In the genomic region with DNA sequence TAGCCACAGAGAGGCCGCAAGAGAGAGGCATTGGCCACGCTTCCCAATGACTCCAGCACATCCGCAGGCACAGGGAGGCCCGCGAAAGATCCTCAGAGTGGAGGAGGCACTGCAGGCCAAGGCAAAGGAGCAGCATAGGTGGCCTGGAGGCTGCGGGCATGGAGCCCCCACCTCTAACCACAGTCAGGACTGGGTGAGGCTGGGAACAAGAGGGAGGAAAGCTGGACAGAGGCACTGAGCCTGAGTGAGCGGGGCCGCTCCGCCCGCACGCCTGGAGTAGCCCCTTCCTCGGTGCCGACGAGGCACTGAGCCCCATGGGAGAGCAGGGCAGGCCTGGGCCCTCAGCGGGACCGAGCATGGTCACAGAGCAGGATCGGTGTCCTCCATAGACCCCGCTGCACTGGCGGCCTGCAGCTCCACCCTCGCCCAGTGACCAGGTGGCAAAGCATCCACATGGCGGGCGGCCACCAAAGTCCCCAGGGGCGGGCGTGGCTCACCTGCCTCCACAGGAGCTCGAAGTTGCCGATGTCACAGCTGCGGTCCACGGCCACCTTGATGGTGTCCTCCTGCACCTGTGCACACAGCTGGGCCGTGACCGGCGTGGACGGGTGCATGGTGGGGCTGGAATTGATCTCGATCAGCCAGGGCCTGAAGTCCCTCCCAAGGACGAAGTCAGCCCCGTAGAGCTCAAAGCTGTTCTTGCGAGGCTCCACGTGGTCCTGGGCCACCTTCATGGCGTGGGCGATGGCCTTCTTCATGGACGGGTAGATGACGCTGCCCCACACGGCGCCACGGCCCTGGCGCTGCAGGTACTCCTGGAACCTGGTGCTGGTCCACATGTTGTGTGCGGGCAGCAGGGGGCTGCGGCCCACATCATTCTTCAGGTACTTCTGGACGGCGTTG, we compare ENCODE assay signal across 34 cellular contexts. TPM values are rescaled to one million over a fixed set of nuclear protein-coding genes. Genes with fewer than 3 reads are reported as not detected.
DNase-seq lines count a peak whose midpoint lies in the region; ATAC-seq, FAIRE-seq and TF ChIP-seq lines count a peak whose summit lies in the region.
"Had no signal": no experiment of that assay in that cellular context is flagged by ENCODE, and none has a peak within 500 bp of the region (broad histone marks: within the 10 kb centered on the region; RNA-seq: fewer than 3 reads in every experiment).

No MANE protein-coding gene starts in this region.

- no peaks in the 10 kb centered on the region for H3K36me3 ChIP-seq in K562 (ENCODE audit: control insufficient read depth, insufficient read depth, low read length)
- no peaks in the 10 kb centered on the region for H3K36me3 ChIP-seq in osteoblast (ENCODE audit: insufficient read depth, low read length)
- no peaks in the 10 kb centered on the region for H3K36me3 ChIP-seq in colonic mucosa
- H3K36me3 ChIP-seq: breast epithelium, pancreas, uterus had no signal

- H3K9ac ChIP-seq in K562 (ENCODE audit: insufficient read depth in 1 of 2, low read depth in 2 of 2, low read length in 2 of 2) (no peak overlapping the region), colonic mucosa (ENCODE audit: low read depth in 2 of 2, low read length in 2 of 2) (no peak overlapping the region)

- H2AFZ ChIP-seq in K562 (ENCODE audit: low read depth, low read length) (no peak overlapping the region), osteoblast (ENCODE audit: low read length) (no peak overlapping the region)

- CTCF ChIA-PET in K562 (lab: Yijun Ruan, JAX; ENCODE audit: low intra/inter-chr PET ratio) = interaction anchor here (2.7 kb wide), 1 partner anchor 101 kb away, joined by 37 read pairs; no protein-coding TSS in a partner anchor

- in situ Hi-C loops in K562 (cut with MboI) = loop anchor here (5.0 kb wide), 2 partner anchors 99 to 264 kb away; no protein-coding TSS in a partner anchor

- H3K4me1 ChIP-seq in K562 (replicated peaks in 1 of 2; ENCODE audit: control insufficient read depth in 2 of 2, insufficient read depth in 2 of 2, low read length in 2 of 2) (peaks cover 0 to 55% of the 10 kb centered on the region in 2 experiments; a peak in 2 of 5 replicates), osteoblast (ENCODE audit: insufficient read depth, low read length) (peaks cover 2% of the 10 kb centered on the region), colonic mucosa (no peaks in the 10 kb centered on the region)
- H3K4me1 ChIP-seq: pancreas had no signal

- no peak overlapping the region for H3K27ac ChIP-seq in K562 (ENCODE audit: extremely low read depth, low read depth, low read length)
- H3K27ac ChIP-seq in osteoblast (ENCODE audit: low read depth, low read length) = no peak overlapping the region
- no peak overlapping the region for H3K27ac ChIP-seq in colonic mucosa
- H3K27ac ChIP-seq: breast epithelium, C4-2B, epithelial cell of prostate, pancreas, testis, uterus had no signal

- DNase-seq in Right ventricle myocardium superior = peak; percentile 40
- DNase-seq in cardiac septum (ENCODE audit: low spot score) = no peak
- DNase-seq in K562 (ENCODE audit: extremely low read depth in 1 of 4, low spot score in 3 of 4) = no peak
- DNase-seq in osteoblast (ENCODE audit: insufficient read length, low spot score, missing footprints) = peak; percentile 51
- DNase-seq in colonic mucosa = no peak
- DNase-seq in SHP77 (lab: John Stamatoyannopoulos, UW) = no peak
- DNase-seq: ACHN; activated B cell treated with CpG ODN at 0.5 μM for 24 hours; activated CD4-positive, alpha-beta T cell treated with anti-CD3 and anti-CD28 coated beads, Interleukin-2, amount 50 U/mL, for 48 hours; Caco-2; effector CD4-positive, alpha-beta T cell; hippocampal formation; left colon; mammary epithelial cell; NCI-H1048; NCI-H1694; NCI-H446; NCI-H774; retina; stimulated activated CD8-positive, alpha-beta memory T cell treated with anti-CD3 and anti-CD28 coated beads, Interleukin-4, amount 100 ng/mL, for 48 hours; testis; uterus had no signal

- no peaks in the 10 kb centered on the region for H3K9me3 ChIP-seq in K562 (replicated peaks; ENCODE audit: control insufficient read depth, insufficient read depth, low read depth, low read length)
- H3K9me3 ChIP-seq in osteoblast (ENCODE audit: low read depth, low read length) = no peaks in the 10 kb centered on the region
- H3K9me3 ChIP-seq in colonic mucosa = no peaks in the 10 kb centered on the region
- H3K9me3 ChIP-seq: breast epithelium, Caco-2, pancreas, testis, uterus had no signal

- no peaks in the 10 kb centered on the region for H3K9me1 ChIP-seq in K562 (ENCODE audit: control insufficient read depth, insufficient read depth, low read length)

- ATAC-seq in Right ventricle myocardium superior (ENCODE audit: poor library complexity) (no peak), K562 (no peak), HG02588 (IDR thresholded peaks at IDR 0.05; ENCODE audit: unreplicated experiment) (no peak)

- POLR2A ChIA-PET in K562 (lab: Yijun Ruan, JAX) = interaction anchor here (0.5 to 0.7 kb wide), 3 partner anchors 112 to 248 kb away, joined by 3 to 4 read pairs (median 3); no protein-coding TSS in a partner anchor

- no peak for TF ChIP-seq CTCF in K562 (IDR thresholded peaks at IDR 0.05 in 2 of 3, conservative IDR thresholded peaks at IDR 0.05 in 1 of 3; ENCODE audit: insufficient read depth in 2 of 3, low read depth in 1 of 3, low read length in 3 of 3)
- TF ChIP-seq CTCF in osteoblast (IDR thresholded peaks at IDR 0.05; ENCODE audit: extremely low read depth, low read depth, low read length) = no peak
- no peak for TF ChIP-seq CTCF in colonic mucosa (IDR thresholded peaks at IDR 0.05)

- BruUV-seq in K562 (replicated peaks; lab: Mats Ljungman, UMichigan) = no TSS peak

- intact Hi-C loops in Right ventricle myocardium superior (cut with DNase I) (loop anchor here (2.0 to 10.0 kb wide), 2 partner anchors 101 to 257 kb away; no protein-coding TSS in a partner anchor), cardiac septum (cut with DNase I) (loop anchor here (5.0 kb wide), 2 partner anchors 39 to 254 kb away; no protein-coding TSS in a partner anchor), K562 (cut with micrococcal nuclease) (loop anchor here (5.0 kb wide), 1 partner anchor 264 kb away; no protein-coding TSS in a partner anchor), colonic mucosa (cut with DNase I) (loop anchor here (2.0 to 10.0 kb wide), 3 partner anchors 49 to 267 kb away; no protein-coding TSS in a partner anchor)

- H3K4me3 ChIP-seq in K562 (no peak overlapping the region), osteoblast (ENCODE audit: insufficient read depth, low read length) (no peak overlapping the region), colonic mucosa (no peak overlapping the region)
- H3K4me3 ChIP-seq: breast epithelium, pancreas, testis, uterus had no signal

- TF ChIP-seq POLR2A in K562 (conservative IDR thresholded peaks at IDR 0.05) = no peak

- H4K20me1 ChIP-seq in K562 (replicated peaks; ENCODE audit: control insufficient read depth, insufficient read depth, low read length) (no peaks in the 10 kb centered on the region; the same call in 1 of the 2 replicates), osteoblast (ENCODE audit: insufficient read depth, low read length) (no peaks in the 10 kb centered on the region)

- 31% methylated on average over 38 of the region's 49 CpGs for WGBS in K562 (ENCODE audit: insufficient coverage, low coverage, missing lambda C conversion rate)

- H3K79me2 ChIP-seq in K562 (ENCODE audit: control insufficient read depth, insufficient read depth, low read length) (no peaks in the 10 kb centered on the region), osteoblast (ENCODE audit: insufficient read depth, low read length) (no peaks in the 10 kb centered on the region)

- peaks cover 4 to 68% of the 10 kb centered on the region in 2 experiments; a peak in 4 of 5 replicates for H3K27me3 ChIP-seq in K562 (ENCODE audit: control insufficient read depth in 2 of 2, insufficient read depth in 2 of 2, low read length in 2 of 2)
- H3K27me3 ChIP-seq in osteoblast (ENCODE audit: insufficient read depth, low read length) = no peaks in the 10 kb centered on the region
- peaks cover 9% of the 10 kb centered on the region for H3K27me3 ChIP-seq in colonic mucosa
- H3K27me3 ChIP-seq: pancreas, testis had no signal

- no peak for TF ChIP-seq EP300 in K562 (IDR thresholded peaks at IDR 0.05; ENCODE audit: low read length)

- no peak for TF ChIP-seq RAD21 in K562 (CRISPR knock-in tag; conservative IDR thresholded peaks at IDR 0.05 in 1 of 2, IDR thresholded peaks at IDR 0.05 in 1 of 2)

- H3K4me2 ChIP-seq in K562 (ENCODE audit: insufficient read depth, low read length) (no peak overlapping the region), osteoblast (ENCODE audit: insufficient read depth, low read length) (no peak overlapping the region)

- FAIRE-seq in K562 (lab: Jason Lieb, UNC) = no peak
- FAIRE-seq: H54, pancreas, RCC 7860 had no signal

RNA-seq across cellular contexts. Expression of gene IL17REL, which starts 18.9 kb away (rescaled TPM):
- total RNA-seq in Right ventricle myocardium superior (not detected), cardiac septum (not detected), K562 (2014; rRNA removed) (0.05 and 0.29 TPM in 2 replicates), K562 (2014; rRNA removed; fragmentation: Illumina TruSeq; extraction: Trizol) (not detected in 2 replicates), K562 (2015; rRNA removed; fragmentation: Illumina TruSeq; extraction: Trizol) (0.11 and 0.15 TPM in 2 replicates), K562 (2021) (0.22 and 0.42 TPM in 2 replicates), osteoblast (not detected in 2 replicates), colonic mucosa (under 1 TPM; 0.11 to 0.22 TPM)
- total RNA-seq in K562 (2011; cell fraction: chromatin; rRNA removed; ENCODE audit: low replicate concordance) = 0.30 and 1.3 TPM in 2 replicates
- total RNA-seq in K562 (2011; cell fraction: nucleolus; rRNA removed) = 0.53 and 0.83 TPM in 2 replicates
- 0.66 and 0.76 TPM in 2 replicates for total RNA-seq in K562 (2011; cell fraction: nucleoplasm; rRNA removed)
- polyA plus RNA-seq in K562 (2011; rRNA removed) (0.05 and 0.06 TPM in 2 replicates), K562 (2014; fragmentation: Illumina TruSeq; extraction: Trizol) (0.08 TPM in 1 of 2 replicates, not detected in the other), K562 (2014; fragmentation: Nextera tagmentation; extraction: Ambion mirVana) (not detected), K562 (2014; rRNA removed) (0.08 and 0.11 TPM in 2 replicates)
- polyA plus RNA-seq in K562 (2011; cell fraction: cytosol; rRNA removed) = 0.03 and 0.16 TPM in 2 replicates
- 0.25 and 0.57 TPM in 2 replicates for polyA plus RNA-seq in K562 (2011; cell fraction: nucleus; rRNA removed)
- 0.17 and 0.18 TPM in 2 replicates for polyA plus RNA-seq in K562 (2012)
- not detected in 2 replicates for polyA minus RNA-seq in K562 (2011; rRNA and poly(A)+ RNA removed)
- polyA minus RNA-seq in K562 (2011; cell fraction: cytosol; rRNA and poly(A)+ RNA removed) = not detected in 2 replicates
- 0.54 and 0.56 TPM in 2 replicates for polyA minus RNA-seq in K562 (2011; cell fraction: nucleus; rRNA and poly(A)+ RNA removed)
- total RNA-seq: activated T-helper 2 cell treated with anti-CD3 and anti-CD28 coated beads, Interferon-gamma antibody, Interleukin-2, Interleukin-4, amounts not matched to agents 10 μg/mL and 5 μg/mL and 100 μg/mL, durations not matched to agents 14 hours and 24 hours and 36 hours; breast epithelium; Caco-2; G401; mammary epithelial cell; pancreas; SK-MEL-5; T-helper 1 cell treated with Interleukin-12 subunit alpha and Interleukin-12 subunit beta and Interleukin-4 antibody, amounts not matched to agents 30 ng/mL and 1 ng/mL, for 36 hours had no signal
- polyA plus RNA-seq: IgD-negative memory B cell, mammary epithelial cell, pancreas had no signal

RNA-seq across cellular contexts. Expression of gene TTLL8, which starts 26.7 kb away (rescaled TPM):
- total RNA-seq in Right ventricle myocardium superior = not detected
- not detected for total RNA-seq in cardiac septum
- total RNA-seq in K562 (2011; cell fraction: chromatin; rRNA removed; ENCODE audit: low replicate concordance) = not detected in 2 replicates
- not detected in 2 replicates for total RNA-seq in K562 (2011; cell fraction: nucleolus; rRNA removed)
- not detected in 2 replicates for total RNA-seq in K562 (2011; cell fraction: nucleoplasm; rRNA removed)
- total RNA-seq in K562 (2014; rRNA removed) = not detected in 2 replicates
- not detected in 2 replicates for total RNA-seq in K562 (2014; rRNA removed; fragmentation: Illumina TruSeq; extraction: Trizol)
- total RNA-seq in K562 (2015; rRNA removed; fragmentation: Illumina TruSeq; extraction: Trizol) = not detected in 2 replicates
- not detected in 2 replicates for total RNA-seq in K562 (2021)
- not detected in 2 replicates for polyA plus RNA-seq in K562 (2011; rRNA removed)
- polyA plus RNA-seq in K562 (2011; cell fraction: cytosol; rRNA removed) = not detected in 2 replicates
- polyA plus RNA-seq in K562 (2011; cell fraction: nucleus; rRNA removed) = not detected in 2 replicates
- not detected in 2 replicates for polyA plus RNA-seq in K562 (2012)
- not detected in 2 replicates for polyA plus RNA-seq in K562 (2014; fragmentation: Illumina TruSeq; extraction: Trizol)
- not detected for polyA plus RNA-seq in K562 (2014; fragmentation: Nextera tagmentation; extraction: Ambion mirVana)
- not detected in 2 replicates for polyA plus RNA-seq in K562 (2014; rRNA removed)
- not detected in 2 replicates for polyA minus RNA-seq in K562 (2011; rRNA and poly(A)+ RNA removed)
- polyA minus RNA-seq in K562 (2011; cell fraction: cytosol; rRNA and poly(A)+ RNA removed) = not detected in 2 replicates
- not detected in 2 replicates for polyA minus RNA-seq in K562 (2011; cell fraction: nucleus; rRNA and poly(A)+ RNA removed)
- not detected in 2 replicates for total RNA-seq in osteoblast
- not detected for total RNA-seq in colonic mucosa
- total RNA-seq: activated B cell treated with CpG ODN at 0.5 μM for 24 hours; activated T-helper 2 cell treated with anti-CD3 and anti-CD28 coated beads, Interferon-gamma antibody, Interleukin-2, Interleukin-4, amounts not matched to agents 10 μg/mL and 5 μg/mL and 100 μg/mL, durations not matched to agents 14 hours and 24 hours and 36 hours; breast epithelium; Caco-2; G401; left colon; mammary epithelial cell; pancreas; SK-MEL-5; T-helper 1 cell treated with Interleukin-12 subunit alpha and Interleukin-12 subunit beta and Interleukin-4 antibody, amounts not matched to agents 30 ng/mL and 1 ng/mL, for 36 hours; uterus had no signal
- polyA plus RNA-seq: IgD-negative memory B cell, mammary epithelial cell, pancreas had no signal

RNA-seq across cellular contexts. Expression of gene MLC1, which starts 53.8 kb away (rescaled TPM):
- total RNA-seq in Right ventricle myocardium superior (0.46 TPM), cardiac septum (0.13 TPM), K562 (2014; rRNA removed) (0.24 and 0.27 TPM in 2 replicates), K562 (2014; rRNA removed; fragmentation: Illumina TruSeq; extraction: Trizol) (0.06 and 0.15 TPM in 2 replicates), K562 (2015; rRNA removed; fragmentation: Illumina TruSeq; extraction: Trizol) (0.98 and 1.1 TPM in 2 replicates), K562 (2021) (0.54 and 0.66 TPM in 2 replicates), osteoblast (under 0.01 and 0.88 TPM in 2 replicates), colonic mucosa (not detected)
- 0.39 and 1.0 TPM in 2 replicates for total RNA-seq in K562 (2011; cell fraction: chromatin; rRNA removed; ENCODE audit: low replicate concordance)
- total RNA-seq in K562 (2011; cell fraction: nucleolus; rRNA removed) = 0.92 and 1.0 TPM in 2 replicates
- total RNA-seq in K562 (2011; cell fraction: nucleoplasm; rRNA removed) = 0.51 and 0.61 TPM in 2 replicates
- polyA plus RNA-seq in K562 (2011; rRNA removed) (0.22 and 0.85 TPM in 2 replicates), K562 (2014; fragmentation: Illumina TruSeq; extraction: Trizol) (0.36 and 0.39 TPM in 2 replicates), K562 (2014; fragmentation: Nextera tagmentation; extraction: Ambion mirVana) (under 1 TPM; 0.06 to 0.13 TPM), K562 (2014; rRNA removed) (0.38 and 0.91 TPM in 2 replicates)
- 0.37 and 1.4 TPM in 2 replicates for polyA plus RNA-seq in K562 (2011; cell fraction: cytosol; rRNA removed)
- 0.49 and 1.1 TPM in 2 replicates for polyA plus RNA-seq in K562 (2011; cell fraction: nucleus; rRNA removed)
- 1.8 and 2.2 TPM in 2 replicates for polyA plus RNA-seq in K562 (2012)
- 0.15 and 1.4 TPM in 2 replicates for polyA minus RNA-seq in K562 (2011; rRNA and poly(A)+ RNA removed)
- 1.3 TPM in 1 of 2 replicates, not detected in the other for polyA minus RNA-seq in K562 (2011; cell fraction: cytosol; rRNA and poly(A)+ RNA removed)
- polyA minus RNA-seq in K562 (2011; cell fraction: nucleus; rRNA and poly(A)+ RNA removed) = 0.11 and 0.27 TPM in 2 replicates
- total RNA-seq: activated B cell treated with CpG ODN at 0.5 μM for 24 hours; activated T-helper 2 cell treated with anti-CD3 and anti-CD28 coated beads, Interferon-gamma antibody, Interleukin-2, Interleukin-4, amounts not matched to agents 10 μg/mL and 5 μg/mL and 100 μg/mL, durations not matched to agents 14 hours and 24 hours and 36 hours; G401; SK-MEL-5 had no signal

RNA-seq across cellular contexts. Expression of gene MOV10L1, which starts 58.4 kb away (rescaled TPM):
- not detected for total RNA-seq in Right ventricle myocardium superior
- 0.46 TPM for total RNA-seq in cardiac septum
- 2.1 and 2.8 TPM in 2 replicates for total RNA-seq in K562 (2011; cell fraction: chromatin; rRNA removed; ENCODE audit: low replicate concordance)
- total RNA-seq in K562 (2011; cell fraction: nucleolus; rRNA removed) = 0.39 and 1.3 TPM in 2 replicates
- total RNA-seq in K562 (2011; cell fraction: nucleoplasm; rRNA removed) = 0.69 and 1.2 TPM in 2 replicates
- 0.09 and 0.33 TPM in 2 replicates for total RNA-seq in K562 (2014; rRNA removed)
- total RNA-seq in K562 (2014; rRNA removed; fragmentation: Illumina TruSeq; extraction: Trizol) = 0.10 and 0.22 TPM in 2 replicates
- total RNA-seq in K562 (2015; rRNA removed; fragmentation: Illumina TruSeq; extraction: Trizol) = 0.30 and 0.43 TPM in 2 replicates
- 0.33 and 0.34 TPM in 2 replicates for total RNA-seq in K562 (2021)
- polyA plus RNA-seq in K562 (2011; rRNA removed) = 0.40 and 0.43 TPM in 2 replicates
- polyA plus RNA-seq in K562 (2011; cell fraction: cytosol; rRNA removed) = 0.16 and 0.18 TPM in 2 replicates
- polyA plus RNA-seq in K562 (2011; cell fraction: nucleus; rRNA removed) = 2.0 and 2.7 TPM in 2 replicates
- polyA plus RNA-seq in K562 (2012) = 0.61 and 1.1 TPM in 2 replicates
- 0.15 and 0.24 TPM in 2 replicates for polyA plus RNA-seq in K562 (2014; fragmentation: Illumina TruSeq; extraction: Trizol)
- under 1 TPM; 0.06 to 0.10 TPM for polyA plus RNA-seq in K562 (2014; fragmentation: Nextera tagmentation; extraction: Ambion mirVana)
- polyA plus RNA-seq in K562 (2014; rRNA removed) = 0.15 and 0.85 TPM in 2 replicates
- 0.21 and 0.24 TPM in 2 replicates for polyA minus RNA-seq in K562 (2011; rRNA and poly(A)+ RNA removed)
- not detected in 2 replicates for polyA minus RNA-seq in K562 (2011; cell fraction: cytosol; rRNA and poly(A)+ RNA removed)
- 0.27 and 1.2 TPM in 2 replicates for polyA minus RNA-seq in K562 (2011; cell fraction: nucleus; rRNA and poly(A)+ RNA removed)
- 0.36 and 0.59 TPM in 2 replicates for total RNA-seq in osteoblast
- total RNA-seq in colonic mucosa = under 1 TPM; 0.27 to 0.50 TPM
- total RNA-seq: activated B cell treated with CpG ODN at 0.5 μM for 24 hours; Caco-2; G401; T-helper 1 cell treated with Interleukin-12 subunit alpha and Interleukin-12 subunit beta and Interleukin-4 antibody, amounts not matched to agents 30 ng/mL and 1 ng/mL, for 36 hours had no signal
- polyA plus RNA-seq: IgD-negative memory B cell, mammary epithelial cell had no signal

Comparison
In these comparisons a context has a peak if more than half of its experiments do, and no peak if none do; other contexts are left out.
1. DNase-seq: peak in Right ventricle myocardium superior (single experiment) and osteoblast (single experiment); none in cardiac septum (single experiment), K562 (0 of 4), colonic mucosa (single experiment) and SHP77 (0 of 2).